In genomic region chr1:97385536-97385935, GRCh38 we compare ENCODE assay signal across 23 cellular contexts.
DNase-seq lines count a peak whose midpoint lies in the region; ATAC-seq, FAIRE-seq and TF ChIP-seq lines count a peak whose summit lies in the region.
"Had no signal": no experiment of that assay in that cellular context is flagged by ENCODE, and none has a peak within 500 bp of the region (broad histone marks: within the 10 kb centered on the region; RNA-seq: fewer than 3 reads in every experiment).

No MANE protein-coding gene starts in this region.

- peaks cover 4% of the 10 kb centered on the region for H3K4me1 Mint-ChIP-seq in osteocyte (ENCODE audit: unreplicated experiment)

- ATAC-seq in HG02763 (IDR thresholded peaks at IDR 0.05; ENCODE audit: unreplicated experiment): no peak
- ATAC-seq: CD8-positive, alpha-beta T cell; HepG2 had no signal

- H3K9me3 Mint-ChIP-seq in osteocyte (ENCODE audit: unreplicated experiment): no peaks in the 10 kb centered on the region
- H3K9me3 Mint-ChIP-seq: CD8-positive, alpha-beta T cell had no signal

- no peak for TF ChIP-seq CTCF in choroid plexus epithelial cell (conservative IDR thresholded peaks at IDR 0.05; ENCODE audit: low read depth, low read length)
- TF ChIP-seq CTCF in osteocyte (IDR thresholded peaks at IDR 0.05): no peak

- no peak for TF ChIP-seq POLR2A in GM12892 (IDR thresholded peaks at IDR 0.05; ENCODE audit: low read depth, low read length)

- H3K27me3 Mint-ChIP-seq in osteocyte (ENCODE audit: unreplicated experiment): no peaks in the 10 kb centered on the region

- no peak overlapping the region for H3K4me3 Mint-ChIP-seq in osteocyte (ENCODE audit: unreplicated experiment)
- H3K4me3 Mint-ChIP-seq: CD8-positive, alpha-beta T cell had no signal

- H3K27ac Mint-ChIP-seq in osteocyte (ENCODE audit: unreplicated experiment): no peak overlapping the region
- H3K27ac Mint-ChIP-seq: CD8-positive, alpha-beta T cell had no signal

- no peak overlapping the region for H3K4me3 ChIP-seq in choroid plexus epithelial cell (ENCODE audit: low read depth, low read length)

- FAIRE-seq in GM12892 (lab: Jason Lieb, UNC): no peak
- FAIRE-seq: G401.6, H1, HepG2 had no signal

- peak; percentile 6 for DNase-seq in NCI-H82 (lab: John Stamatoyannopoulos, UW)
- DNase-seq in NCI-H82 treated with DMSO at 0.1 percent for 48 hours (lab: John Stamatoyannopoulos, UW; ENCODE audit: unreplicated experiment): no peak
- peak; percentile 50 for DNase-seq in RPMI7951 (ENCODE audit: low read depth)
- peak; percentile 67 for DNase-seq in choroid plexus epithelial cell (ENCODE audit: low read depth)
- no peak for DNase-seq in activated CD4-positive, alpha-beta T cell treated with anti-CD3 and anti-CD28 coated beads, Interleukin-2, amount 50 U/mL, for 1 hour
- no peak for DNase-seq in osteocyte (ENCODE audit: extremely low spot score, unreplicated experiment)
- no peak for DNase-seq in GM12892 (ENCODE audit: insufficient read length)
- DNase-seq: AML-193; C1 segment of cervical spinal cord; CD8-positive, alpha-beta T cell; KBM-7; NCI-H1092 treated with DMSO at 0.1 percent for 48 hours; NCI-H1436 treated with DMSO at 0.1 percent for 48 hours; NCI-H1930; NCI-H524; OCI-M1; RPMI8226; SIG-M5; T-helper 1 cell had no signal

- peaks cover 1% of the 10 kb centered on the region for H3K36me3 Mint-ChIP-seq in osteocyte (ENCODE audit: unreplicated experiment)

Comparison
In these comparisons a context has a peak if more than half of its experiments do, and no peak if none do; other contexts are left out.
1. DNase-seq: peak in NCI-H82 (single experiment), RPMI7951 (single experiment) and choroid plexus epithelial cell (single experiment); none in NCI-H82 treated with DMSO at 0.1 percent for 48 hours (single experiment), activated CD4-positive, alpha-beta T cell treated with anti-CD3 and anti-CD28 coated beads, Interleukin-2, amount 50 U/mL, for 1 hour (single experiment), osteocyte (single experiment) and GM12892 (single experiment).